In genomic region chr12:89686311-89686710, GRCh38 we compare ENCODE assay signal across 34 cellular contexts.
"Had no signal": no experiment of that assay in that cellular context is flagged by ENCODE, and none has a peak within 500 bp of the region (broad histone marks: within the 10 kb centered on the region; RNA-seq: fewer than 3 reads in every experiment).

No MANE protein-coding gene starts in this region.

- H3K27me3 Mint-ChIP-seq: activated B cell treated with CpG ODN at 0.5 μM for 24 hours; activated CD8-positive, alpha-beta T cell treated with anti-CD3 and anti-CD28 coated beads for 36 hours; activated naive CD4-positive, alpha-beta T cell treated with anti-CD3 and anti-CD28 coated beads, Interleukin-2, amount 50 U/mL, for 24 hours; activated naive CD8-positive, alpha-beta T cell treated with anti-CD3 and anti-CD28 coated beads for 36 hours; activated naive CD8-positive, alpha-beta T cell treated with anti-CD3 and anti-CD28 coated beads, Interleukin-2, amount 50 U/mL, for 24 hours; activated T-helper 17 cell treated with anti-CD3 and anti-CD28 coated beads, Interleukin-2, amount 50 U/mL, for 72 hours; brain; dendritic cell treated with granulocyte-macrophage colony-stimulating factor and Interleukin-4, amounts not matched to agents 40 ng/mL and 50 ng/mL, for 4 days had no signal

- H3K36me3 ChIP-seq: adrenal gland, breast epithelium, cardiac muscle cell, gastrocnemius medialis, heart left ventricle, WERI-Rb-1 had no signal

- H3K4me3 Mint-ChIP-seq: activated B cell treated with CpG ODN at 0.5 μM for 24 hours; activated CD8-positive, alpha-beta T cell treated with anti-CD3 and anti-CD28 coated beads for 36 hours; activated naive CD4-positive, alpha-beta T cell treated with anti-CD3 and anti-CD28 coated beads for 36 hours; activated naive CD4-positive, alpha-beta T cell treated with anti-CD3 and anti-CD28 coated beads, Interleukin-2, amount 50 U/mL, for 24 hours; activated naive CD8-positive, alpha-beta T cell treated with anti-CD3 and anti-CD28 coated beads for 36 hours; activated naive CD8-positive, alpha-beta T cell treated with anti-CD3 and anti-CD28 coated beads, Interleukin-2, amount 50 U/mL, for 24 hours; activated T-cell treated with anti-CD3 and anti-CD28 coated beads, Interleukin-2, amount 50 U/mL, for 4 hours; activated T-helper 17 cell treated with anti-CD3 and anti-CD28 coated beads, Interleukin-2, amount 50 U/mL, for 72 hours; brain; dendritic cell treated with granulocyte-macrophage colony-stimulating factor and Interleukin-4, amounts not matched to agents 40 ng/mL and 50 ng/mL, for 4 days; endodermal cell had no signal

- ATAC-seq: activated CD4-positive, CD25-positive, alpha-beta regulatory T cell treated with anti-CD3 and anti-CD28 coated beads, Interleukin-2, amount 50 U/mL, for 24 hours; activated CD8-positive, alpha-beta T cell treated with anti-CD3 and anti-CD28 coated beads for 36 hours; activated naive CD8-positive, alpha-beta T cell treated with anti-CD3 and anti-CD28 coated beads, Interleukin-2, amount 50 U/mL, for 24 hours; activated T-cell treated with anti-CD3 and anti-CD28 coated beads, Interleukin-2, amount 50 U/mL, for 4 hours; activated T-helper 17 cell treated with anti-CD3 and anti-CD28 coated beads, Interleukin-2, amount 50 U/mL, for 72 hours; esophagus mucosa; foreskin keratinocyte; gastrocnemius medialis; heart left ventricle had no signal

- H3K27me3 ChIP-seq: adrenal gland, breast epithelium, cardiac muscle cell, dorsolateral prefrontal cortex, foreskin keratinocyte, gastrocnemius medialis, heart left ventricle had no signal

- H3K4me1 Mint-ChIP-seq: endodermal cell had no signal

- H3K27ac Mint-ChIP-seq: activated B cell treated with CpG ODN at 0.5 μM for 24 hours; activated CD8-positive, alpha-beta T cell treated with anti-CD3 and anti-CD28 coated beads for 36 hours; activated naive CD4-positive, alpha-beta T cell treated with anti-CD3 and anti-CD28 coated beads for 36 hours; activated naive CD4-positive, alpha-beta T cell treated with anti-CD3 and anti-CD28 coated beads, Interleukin-2, amount 50 U/mL, for 24 hours; activated naive CD8-positive, alpha-beta T cell treated with anti-CD3 and anti-CD28 coated beads for 36 hours; activated naive CD8-positive, alpha-beta T cell treated with anti-CD3 and anti-CD28 coated beads, Interleukin-2, amount 50 U/mL, for 24 hours; activated T-helper 17 cell treated with anti-CD3 and anti-CD28 coated beads, Interleukin-2, amount 50 U/mL, for 72 hours; brain; dendritic cell treated with granulocyte-macrophage colony-stimulating factor and Interleukin-4, amounts not matched to agents 40 ng/mL and 50 ng/mL, for 4 days; endodermal cell had no signal

- H3K4me3 ChIP-seq: adrenal gland, breast epithelium, cardiac muscle cell, coronary artery, dorsolateral prefrontal cortex, gastrocnemius medialis, heart left ventricle had no signal

- H3K9me3 Mint-ChIP-seq: activated T-helper 17 cell treated with anti-CD3 and anti-CD28 coated beads, Interleukin-2, amount 50 U/mL, for 72 hours had no signal

- DNase-seq: activated B cell treated with CpG ODN at 0.5 μM for 24 hours; activated CD4-positive, alpha-beta T cell treated with anti-CD3 and anti-CD28 coated beads for 48 hours; activated CD4-positive, alpha-beta T cell treated with anti-CD3 and anti-CD28 coated beads, Interleukin-2, amount 50 U/mL, for 1 hour; activated CD4-positive, alpha-beta T cell treated with anti-CD3 and anti-CD28 coated beads, Interleukin-2, amount 50 U/mL, for 48 hours; activated CD8-positive, alpha-beta memory T cell treated with anti-CD3 and anti-CD28 coated beads for 24 hours; activated CD8-positive, alpha-beta T cell treated with anti-CD3 and anti-CD28 coated beads for 36 hours; activated effector memory CD4-positive, alpha-beta T cell treated with anti-CD3 and anti-CD28 coated beads, Interleukin-2, amount 50 U/mL, for 16 hours; activated naive CD4-positive, alpha-beta T cell treated with anti-CD3 and anti-CD28 coated beads for 36 hours; activated naive CD8-positive, alpha-beta T cell treated with anti-CD3 and anti-CD28 coated beads for 36 hours; activated naive CD8-positive, alpha-beta T cell treated with anti-CD3 and anti-CD28 coated beads, Interleukin-2, amount 50 U/mL, for 24 hours; activated T-cell treated with anti-CD3 and anti-CD28 coated beads, Interleukin-2, amount 50 U/mL, for 4 hours; adrenal gland; amygdala; aorta; central memory CD4-positive, alpha-beta T cell; dorsolateral prefrontal cortex; effector memory CD4-positive, alpha-beta T cell; endodermal cell; foreskin keratinocyte; gastrocnemius medialis; glutamatergic neuron; heart left ventricle; T-helper 1 cell; T-helper 2 cell; WERI-Rb-1 had no signal

- H3K4me1 ChIP-seq: adrenal gland, breast epithelium, foreskin keratinocyte had no signal

- H3K27ac ChIP-seq: adrenal gland, breast epithelium, cardiac muscle cell, coronary artery, foreskin keratinocyte, gastrocnemius medialis, heart left ventricle, WERI-Rb-1 had no signal
